In the genomic region with DNA sequence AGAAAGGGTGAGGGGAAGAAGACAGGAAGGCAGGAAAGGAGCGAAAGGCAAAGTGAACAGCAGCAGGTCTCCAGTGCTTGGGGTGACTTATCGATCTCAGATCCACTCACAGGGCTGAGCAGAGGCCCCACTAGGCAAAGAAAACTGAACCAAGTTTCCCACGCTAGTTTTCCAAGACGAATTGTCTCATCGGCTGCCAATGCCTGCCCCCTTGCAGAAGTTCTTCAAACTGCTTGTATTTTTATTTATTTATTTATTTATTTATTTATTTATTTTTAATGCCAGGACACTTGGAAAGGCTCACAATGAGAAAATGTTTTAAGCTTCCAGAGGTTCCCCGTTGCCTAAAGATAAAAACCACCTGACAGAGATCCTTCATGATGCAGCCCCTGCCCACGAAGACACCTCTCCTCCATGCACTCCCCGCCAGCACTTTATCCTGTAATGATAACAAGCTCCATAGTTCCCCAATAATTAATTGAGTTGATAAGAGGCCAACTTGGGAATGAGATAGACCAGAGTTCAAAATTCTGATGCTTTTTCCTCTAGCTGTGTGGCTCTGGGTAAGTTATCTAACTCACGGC, we compare ENCODE assay signal across 9 cellular contexts. TPM values are rescaled to one million over a fixed set of nuclear protein-coding genes. Genes with fewer than 3 reads are reported as not detected.
DNase-seq lines count a peak whose midpoint lies in the region; ATAC-seq and TF ChIP-seq lines count a peak whose summit lies in the region.
"Had no signal": no experiment of that assay in that cellular context is flagged by ENCODE, and none has a peak within 500 bp of the region (broad histone marks: within the 10 kb centered on the region; RNA-seq: fewer than 3 reads in every experiment).

No MANE protein-coding gene starts in this region.

- H3K4me3 ChIP-seq in esophagus muscularis mucosa (no peak overlapping the region), psoas muscle (no peak overlapping the region)

- peak in 2 of 3 experiments; percentile 29 to 55 for TF ChIP-seq CTCF in esophagus muscularis mucosa (IDR thresholded peaks at IDR 0.05)
- TF ChIP-seq CTCF in psoas muscle (IDR thresholded peaks at IDR 0.05): peak; percentile 51

- no peak overlapping the region for H3K27ac Mint-ChIP-seq in naive thymus-derived CD8-positive, alpha-beta T cell
- H3K27ac Mint-ChIP-seq in natural killer cell treated with Interleukin-12 subunit alpha and Interleukin-12 subunit beta and Interleukin-15 and Interleukin-18, amount 100 ng/mL, for 72 hours: no peak overlapping the region

- H3K9me3 ChIP-seq in esophagus muscularis mucosa (no peaks in the 10 kb centered on the region), psoas muscle (no peaks in the 10 kb centered on the region)

- H3K27ac ChIP-seq in esophagus muscularis mucosa (replicated peaks in 1 of 4) (no peak overlapping the region), psoas muscle (no peak overlapping the region)

- no peak for TF ChIP-seq POLR2A in esophagus muscularis mucosa (IDR thresholded peaks at IDR 0.05; ENCODE audit: low read depth)

- no peaks in the 10 kb centered on the region for H3K9me3 Mint-ChIP-seq in naive thymus-derived CD8-positive, alpha-beta T cell
- H3K9me3 Mint-ChIP-seq in natural killer cell treated with Interleukin-12 subunit alpha and Interleukin-12 subunit beta and Interleukin-15 and Interleukin-18, amount 100 ng/mL, for 72 hours: no peaks in the 10 kb centered on the region
- H3K9me3 Mint-ChIP-seq: activated naive CD4-positive, alpha-beta T cell treated with anti-CD3 and anti-CD28 coated beads, Interleukin-2, amount 50 U/mL, for 24 hours had no signal

- H3K4me1 ChIP-seq in esophagus muscularis mucosa (no peaks in the 10 kb centered on the region), psoas muscle (no peaks in the 10 kb centered on the region)

- H3K27me3 ChIP-seq in esophagus muscularis mucosa (no peaks in the 10 kb centered on the region), psoas muscle (ENCODE audit: insufficient read depth in 3 of 3, low read length in 2 of 3) (no peaks in the 10 kb centered on the region)

- H3K27me3 Mint-ChIP-seq in naive thymus-derived CD8-positive, alpha-beta T cell: no peaks in the 10 kb centered on the region
- H3K27me3 Mint-ChIP-seq in natural killer cell treated with Interleukin-12 subunit alpha and Interleukin-12 subunit beta and Interleukin-15 and Interleukin-18, amount 100 ng/mL, for 72 hours: no peaks in the 10 kb centered on the region
- H3K27me3 Mint-ChIP-seq: activated naive CD4-positive, alpha-beta T cell treated with anti-CD3 and anti-CD28 coated beads, Interleukin-2, amount 50 U/mL, for 24 hours had no signal

- POLR2A ChIA-PET in naive thymus-derived CD8-positive, alpha-beta T cell (lab: Charles Lee): no interaction called here

- H3K4me1 Mint-ChIP-seq in naive thymus-derived CD8-positive, alpha-beta T cell: peaks cover 0 to 4% (median under 1%) of the 10 kb centered on the region in 4 donors
- H3K4me1 Mint-ChIP-seq in natural killer cell treated with Interleukin-12 subunit alpha and Interleukin-12 subunit beta and Interleukin-15 and Interleukin-18, amount 100 ng/mL, for 72 hours (ENCODE audit: low read depth in 2 of 2): no peaks in the 10 kb centered on the region

- H3K36me3 ChIP-seq in esophagus muscularis mucosa (no peaks in the 10 kb centered on the region), psoas muscle (ENCODE audit: insufficient read depth in 1 of 2, low read depth in 1 of 2) (no peaks in the 10 kb centered on the region)

- ATAC-seq in psoas muscle (no peak), GM21515 (IDR thresholded peaks at IDR 0.05; ENCODE audit: unreplicated experiment) (no peak)
- ATAC-seq in naive thymus-derived CD8-positive, alpha-beta T cell: no peak
- no peak for ATAC-seq in natural killer cell treated with Interleukin-12 subunit alpha and Interleukin-12 subunit beta and Interleukin-15 and Interleukin-18, amount 100 ng/mL, for 72 hours

- peaks cover 3 to 6% (median 6%) of the 10 kb centered on the region in 3 donors for H3K36me3 Mint-ChIP-seq in naive thymus-derived CD8-positive, alpha-beta T cell
- no peaks in the 10 kb centered on the region for H3K36me3 Mint-ChIP-seq in natural killer cell treated with Interleukin-12 subunit alpha and Interleukin-12 subunit beta and Interleukin-15 and Interleukin-18, amount 100 ng/mL, for 72 hours

- no peak for TF ChIP-seq EP300 in esophagus muscularis mucosa (IDR thresholded peaks at IDR 0.05)

- DNase-seq in GM03348 (ENCODE audit: low spot score) (peak; percentile 72), NCI-H1694 treated with DMSO at 0.1 percent for 48 hours (lab: John Stamatoyannopoulos, UW) (peak; percentile 4), esophagus muscularis mucosa (ENCODE audit: extremely low spot score) (no peak), psoas muscle (no peak), NCI-H774 (lab: John Stamatoyannopoulos, UW) (no peak)
- no peak for DNase-seq in naive thymus-derived CD8-positive, alpha-beta T cell
- no peak for DNase-seq in natural killer cell treated with Interleukin-12 subunit alpha and Interleukin-12 subunit beta and Interleukin-15 and Interleukin-18, amount 100 ng/mL, for 72 hours (ENCODE audit: low spot score)

- H3K4me3 Mint-ChIP-seq in naive thymus-derived CD8-positive, alpha-beta T cell: no peak overlapping the region
- H3K4me3 Mint-ChIP-seq in natural killer cell treated with Interleukin-12 subunit alpha and Interleukin-12 subunit beta and Interleukin-15 and Interleukin-18, amount 100 ng/mL, for 72 hours: no peak overlapping the region
- H3K4me3 Mint-ChIP-seq: activated naive CD4-positive, alpha-beta T cell treated with anti-CD3 and anti-CD28 coated beads, Interleukin-2, amount 50 U/mL, for 24 hours had no signal

- intact Hi-C loops in esophagus muscularis mucosa (cut with DNase I) (no loop called here), psoas muscle (cut with DNase I) (no loop called here)

- WGBS in esophagus muscularis mucosa: 62% methylated on average over 9 of the region's 9 CpGs
- 43 to 45% (median 44%) methylated on average over 9 of the region's 9 CpGs for WGBS in psoas muscle, 3 donors

RNA-seq across cellular contexts. Expression of gene QDPR, which starts 43.2 kb away (rescaled TPM):
- 10 to 100 TPM in 1 of 4 donors, 1 to 10 TPM in 3; 6.4 to 12.7 (median 9.7) TPM for total RNA-seq in esophagus muscularis mucosa
- 10 to 100 TPM; 34.6 to 47.2 (median 39.7) TPM for total RNA-seq in psoas muscle
- polyA plus RNA-seq in psoas muscle: 10 to 100 TPM; 17.6 to 53.2 (median 35.4) TPM
- 10 to 100 TPM; 22.3 to 24.5 TPM for total RNA-seq in naive thymus-derived CD8-positive, alpha-beta T cell
- 10 to 100 TPM; 40.3 to 42.5 (median 42.4) TPM for polyA plus RNA-seq in naive thymus-derived CD8-positive, alpha-beta T cell
- 10 to 100 TPM; 21.8 to 28.2 TPM for total RNA-seq in natural killer cell treated with Interleukin-12 subunit alpha and Interleukin-12 subunit beta and Interleukin-15 and Interleukin-18, amount 100 ng/mL, for 72 hours

RNA-seq across cellular contexts. Expression of gene CLRN2, which starts 46.2 kb away (rescaled TPM):
- total RNA-seq in esophagus muscularis mucosa (not detected), psoas muscle (not detected)
- polyA plus RNA-seq in psoas muscle: not detected
- not detected for total RNA-seq in naive thymus-derived CD8-positive, alpha-beta T cell
- not detected for polyA plus RNA-seq in naive thymus-derived CD8-positive, alpha-beta T cell
- not detected for total RNA-seq in natural killer cell treated with Interleukin-12 subunit alpha and Interleukin-12 subunit beta and Interleukin-15 and Interleukin-18, amount 100 ng/mL, for 72 hours

Comparison
In these comparisons a context has a peak if more than half of its experiments do, and no peak if none do; other contexts are left out.
1. DNase-seq: peak in GM03348 (single experiment) and NCI-H1694 treated with DMSO at 0.1 percent for 48 hours (single experiment); none in esophagus muscularis mucosa (single experiment), psoas muscle (0 of 2), naive thymus-derived CD8-positive, alpha-beta T cell (0 of 10), natural killer cell treated with Interleukin-12 subunit alpha and Interleukin-12 subunit beta and Interleukin-15 and Interleukin-18, amount 100 ng/mL, for 72 hours (single experiment) and NCI-H774 (single experiment).